Comparison of ENCODE assay signal across 27 cellular contexts in the genomic region with DNA sequence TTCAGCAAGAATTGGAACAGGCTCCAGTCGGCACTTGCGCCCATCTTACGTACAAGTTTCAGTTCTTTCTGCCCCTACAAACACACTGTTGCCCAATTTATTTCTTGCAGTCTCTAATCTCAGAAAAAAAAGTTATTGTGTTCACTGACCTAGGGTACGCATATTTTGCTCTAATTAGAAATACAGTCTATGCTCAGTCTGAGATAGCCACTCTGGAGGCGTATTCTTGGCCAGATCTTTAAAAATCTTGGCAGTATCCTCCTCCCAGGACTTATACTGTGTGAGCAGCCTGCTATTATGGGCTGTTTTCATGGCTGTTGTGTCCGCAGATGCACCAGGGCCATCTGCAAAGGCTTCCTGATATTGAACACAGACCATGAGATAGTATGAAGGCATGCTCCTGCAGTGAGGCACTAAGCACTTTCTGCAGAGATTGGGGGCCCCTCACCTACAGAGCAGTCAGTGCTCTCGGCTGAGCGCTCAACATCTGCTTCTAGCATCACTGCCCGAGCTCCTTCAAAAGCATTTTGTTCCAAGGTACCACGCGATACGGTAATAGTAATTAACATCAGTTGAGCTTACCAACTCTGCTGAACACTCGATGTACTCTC. TPM values are rescaled to one million over a fixed set of nuclear protein-coding genes. Genes with fewer than 3 reads are reported as not detected.
"Had no signal": no experiment of that assay in that cellular context is flagged by ENCODE, and none has a peak within 500 bp of the region (broad histone marks: within the 10 kb centered on the region; RNA-seq: fewer than 3 reads in every experiment).

No MANE protein-coding gene starts in this region.

- H3K36me3 Mint-ChIP-seq: activated naive CD8-positive, alpha-beta T cell; naive thymus-derived CD4-positive, alpha-beta T cell had no signal

- H2AFZ ChIP-seq: neural progenitor cell had no signal

- H3K9ac ChIP-seq: neural progenitor cell had no signal

- H3K4me3 Mint-ChIP-seq: activated B cell treated with CpG ODN at 0.5 μM for 24 hours; activated CD4-positive, alpha-beta T cell treated with anti-CD3 and anti-CD28 coated beads for 36 hours; activated naive CD8-positive, alpha-beta T cell; activated T-cell treated with anti-CD3 and anti-CD28 coated beads, Interleukin-2, amount 50 U/mL, for 24 hours; dendritic cell treated with granulocyte-macrophage colony-stimulating factor and Interleukin-4, amounts not matched to agents 40 ng/mL and 50 ng/mL, for 4 days; naive thymus-derived CD4-positive, alpha-beta T cell; neural progenitor cell had no signal

- H3K4me1 ChIP-seq: neural progenitor cell, spleen had no signal

- H3K9me3 Mint-ChIP-seq: activated B cell treated with CpG ODN at 0.5 μM for 24 hours; activated T-cell treated with anti-CD3 and anti-CD28 coated beads, Interleukin-2, amount 50 U/mL, for 24 hours; activated T-helper 2 cell treated with anti-CD3 and anti-CD28 coated beads, Interferon-gamma antibody, Interleukin-2, Interleukin-4, amounts not matched to agents 10 μg/mL and 5 μg/mL and 100 μg/mL, durations not matched to agents 14 hours and 24 hours and 36 hours; dendritic cell treated with granulocyte-macrophage colony-stimulating factor and Interleukin-4, amounts not matched to agents 40 ng/mL and 50 ng/mL, for 4 days had no signal

- H3K27ac Mint-ChIP-seq: activated B cell treated with CpG ODN at 0.5 μM for 24 hours; activated CD4-positive, alpha-beta T cell treated with anti-CD3 and anti-CD28 coated beads for 36 hours; activated naive CD8-positive, alpha-beta T cell; activated T-cell treated with anti-CD3 and anti-CD28 coated beads, Interleukin-2, amount 50 U/mL, for 24 hours; activated T-helper 2 cell treated with anti-CD3 and anti-CD28 coated beads, Interferon-gamma antibody, Interleukin-2, Interleukin-4, amounts not matched to agents 10 μg/mL and 5 μg/mL and 100 μg/mL, durations not matched to agents 14 hours and 24 hours and 36 hours; dendritic cell treated with granulocyte-macrophage colony-stimulating factor and Interleukin-4, amounts not matched to agents 40 ng/mL and 50 ng/mL, for 4 days; naive thymus-derived CD4-positive, alpha-beta T cell; neural progenitor cell had no signal

- H3K9me3 ChIP-seq: spleen, tibial nerve had no signal

- H3K4me2 ChIP-seq: neural progenitor cell had no signal

- H3K27me3 Mint-ChIP-seq: activated B cell treated with CpG ODN at 0.5 μM for 24 hours; dendritic cell treated with granulocyte-macrophage colony-stimulating factor and Interleukin-4, amounts not matched to agents 40 ng/mL and 50 ng/mL, for 4 days; progenitor cell of endocrine pancreas had no signal

- H3K36me3 ChIP-seq: cardiac muscle cell, neural progenitor cell, spleen, tibial nerve had no signal

- H3K27ac ChIP-seq: cardiac muscle cell, neural progenitor cell, spleen, tibial nerve had no signal

- DNase-seq: activated B cell treated with CpG ODN at 0.5 μM for 24 hours; activated CD4-positive, alpha-beta T cell treated with anti-CD3 and anti-CD28 coated beads for 36 hours; activated CD4-positive, alpha-beta T cell treated with anti-CD3 and anti-CD28 coated beads, Interleukin-2, amount 50 U/mL, for 4 hours; activated CD8-positive, alpha-beta memory T cell treated with anti-CD3 and anti-CD28 coated beads for 24 hours; activated CD8-positive, alpha-beta memory T cell treated with anti-CD3 and anti-CD28 coated beads, Interleukin-2, amount 50 U/mL, for 4 hours; activated naive CD4-positive, alpha-beta T cell; activated T-cell treated with anti-CD3 and anti-CD28 coated beads, Interleukin-2, amount 50 U/mL, for 24 hours; amniotic stem cell; effector CD8-positive, alpha-beta T cell; glutamatergic neuron; left colon; naive thymus-derived CD4-positive, alpha-beta T cell; retina; spleen; stimulated activated CD4-positive, alpha-beta T cell treated with anti-CD3 and anti-CD28 coated beads, Interleukin-4, amount 100 ng/mL, for 1 hour; stimulated activated naive CD4-positive, alpha-beta T cell; T-helper 9 cell had no signal

- H3K4me3 ChIP-seq: cardiac muscle cell, lung, neural progenitor cell, spleen, tibial nerve had no signal

- ATAC-seq: activated CD4-positive, alpha-beta T cell treated with anti-CD3 and anti-CD28 coated beads for 36 hours; esophagus mucosa; left colon; naive thymus-derived CD4-positive, alpha-beta T cell had no signal

- H3K27me3 ChIP-seq: neural progenitor cell, spleen, tibial nerve had no signal

- H3K4me1 Mint-ChIP-seq: activated B cell treated with CpG ODN at 0.5 μM for 24 hours; activated CD4-positive, alpha-beta T cell treated with anti-CD3 and anti-CD28 coated beads for 36 hours had no signal

RNA-seq across cellular contexts. Expression of gene PPM1H, which starts 57.9 kb away (rescaled TPM):
- total RNA-seq: activated B cell treated with CpG ODN at 0.5 μM for 24 hours; activated T-helper 2 cell treated with anti-CD3 and anti-CD28 coated beads, Interferon-gamma antibody, Interleukin-2, Interleukin-4, amounts not matched to agents 10 μg/mL and 5 μg/mL and 100 μg/mL, durations not matched to agents 14 hours and 24 hours and 36 hours; T-helper 1 cell treated with Interleukin-12 subunit alpha and Interleukin-12 subunit beta and Interleukin-4 antibody, amounts not matched to agents 30 ng/mL and 1 ng/mL, for 36 hours had no signal
- polyA plus RNA-seq: naive thymus-derived CD4-positive, alpha-beta T cell had no signal
